Comparison of ENCODE assay signal across 11 cellular contexts in the genomic region with DNA sequence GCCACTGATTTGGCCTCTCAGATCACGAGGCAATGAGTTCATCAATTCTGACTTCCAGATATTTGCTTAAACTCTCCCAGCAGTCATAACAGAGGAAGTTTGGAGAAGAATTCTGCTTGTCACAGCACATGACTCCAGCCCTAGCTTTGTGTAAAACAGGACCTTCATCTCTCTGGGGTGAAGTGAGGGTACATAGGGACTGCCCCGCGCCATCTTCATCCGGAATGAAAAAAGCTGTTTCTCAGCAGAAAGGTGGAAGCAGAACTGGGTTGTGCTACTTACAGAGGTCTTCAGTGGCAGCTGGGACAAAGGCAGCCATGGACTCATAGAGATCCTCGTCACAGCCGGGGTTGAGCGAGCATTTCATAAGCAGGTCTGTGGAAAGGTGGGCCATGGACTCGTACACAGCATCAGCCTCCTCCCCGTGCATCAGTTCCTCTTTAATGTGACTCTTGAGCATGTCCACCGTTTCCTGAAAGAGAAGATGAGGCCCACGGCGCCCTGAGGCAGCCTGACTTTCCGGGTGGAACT. TPM values are rescaled to one million over a fixed set of nuclear protein-coding genes. Genes with fewer than 3 reads are reported as not detected.
DNase-seq lines count a peak whose midpoint lies in the region; ATAC-seq, FAIRE-seq and TF ChIP-seq lines count a peak whose summit lies in the region.
"Had no signal": no experiment of that assay in that cellular context is flagged by ENCODE, and none has a peak within 500 bp of the region (broad histone marks: within the 10 kb centered on the region; RNA-seq: fewer than 3 reads in every experiment).

No MANE protein-coding gene starts in this region.

- FAIRE-seq in astrocyte (lab: Jason Lieb, UNC), result no peak

- peaks cover 80 to 95% of the 10 kb centered on the region in 2 donors for H3K36me3 Mint-ChIP-seq in CD14-positive monocyte
- peaks cover 14% of the 10 kb centered on the region for H3K36me3 Mint-ChIP-seq in astrocyte (ENCODE audit: low read depth, unreplicated experiment)
- no peaks in the 10 kb centered on the region for H3K36me3 Mint-ChIP-seq in glutamatergic neuron (ENCODE audit: unreplicated experiment)

- peak; percentile 89 for DNase-seq in CD14-positive monocyte (ENCODE audit: low spot score)
- DNase-seq in astrocyte (ENCODE audit: low read depth), result no peak
- no peak for DNase-seq in mesendoderm
- no peak for DNase-seq in NCI-H128 (lab: John Stamatoyannopoulos, UW; ENCODE audit: unreplicated experiment)
- DNase-seq in glutamatergic neuron, result no peak
- no peak for DNase-seq in SKM-1 (lab: John Stamatoyannopoulos, UW; ENCODE audit: unreplicated experiment)
- DNase-seq in left colon, result no peak
- DNase-seq: activated gamma-delta T cell, NCI-H2029 treated with DMSO at 0.1 percent for 48 hours had no signal

- WGBS in mesendoderm (ENCODE audit: extremely low coverage, insufficient coverage, low lambda C conversion rate), result no CpG with 5 or more reads among the region's 13 CpGs

- H3K23ac ChIP-seq in mesendoderm (ENCODE audit: low read length), result peak overlapping the region; percentile 30

- H3K9ac ChIP-seq in astrocyte (ENCODE audit: low read length) (no peak overlapping the region), mesendoderm (ENCODE audit: low read length) (no peak overlapping the region)

- TF ChIP-seq CTCF in CD14-positive monocyte (IDR thresholded peaks at IDR 0.05) (no peak), astrocyte (IDR thresholded peaks at IDR 0.05; ENCODE audit: insufficient read depth, low read depth, low read length) (no peak), glutamatergic neuron (IDR thresholded peaks at IDR 0.05; ENCODE audit: partially characterized antibody, unreplicated experiment) (no peak)

- H3K27ac Mint-ChIP-seq in CD14-positive monocyte, result peak overlapping the region; percentile 97 to 99 (median 98)
- peak overlapping the region; percentile 54 for H3K27ac Mint-ChIP-seq in astrocyte (ENCODE audit: unreplicated experiment)
- H3K27ac Mint-ChIP-seq in glutamatergic neuron (ENCODE audit: unreplicated experiment), result no peak overlapping the region

- H3K79me1 ChIP-seq in mesendoderm (ENCODE audit: low read length), result no peaks in the 10 kb centered on the region

- H3K9me3 ChIP-seq in astrocyte (ENCODE audit: insufficient read depth, low read depth, low read length), result no peaks in the 10 kb centered on the region

- no peak overlapping the region for H3K18ac ChIP-seq in mesendoderm (ENCODE audit: low read length)

- no peaks in the 10 kb centered on the region for H3K79me2 ChIP-seq in astrocyte (ENCODE audit: insufficient read depth, low read length)
- H3K79me2 ChIP-seq in mesendoderm (ENCODE audit: control insufficient read depth, insufficient read depth, low read length), result no peaks in the 10 kb centered on the region

- H3K27me3 Mint-ChIP-seq in CD14-positive monocyte (ENCODE audit: low read depth in 3 of 3), result peaks cover 0 to 8% (median 0%) of the 10 kb centered on the region in 3 donors
- H3K27me3 Mint-ChIP-seq in astrocyte (ENCODE audit: low read depth, unreplicated experiment), result peaks cover 4% of the 10 kb centered on the region
- peaks cover 3% of the 10 kb centered on the region for H3K27me3 Mint-ChIP-seq in glutamatergic neuron (ENCODE audit: unreplicated experiment)
- H3K27me3 Mint-ChIP-seq: central memory CD8-positive, alpha-beta T cell had no signal

- intact Hi-C loops in CD14-positive monocyte (cut with micrococcal nuclease), result loop anchor here in 1 of 2 donors (5.0 to 10.0 kb wide), 2 partner anchors 72 to 100 kb away; no protein-coding TSS in a partner anchor
- intact Hi-C loops in left colon (cut with DNase I, micrococcal nuclease), result no loop called here

- no peak overlapping the region for H3K56ac ChIP-seq in mesendoderm (ENCODE audit: low read length)

- H2AFZ ChIP-seq in astrocyte (ENCODE audit: low read depth, low read length), result no peak overlapping the region

- H3K27me3 ChIP-seq in astrocyte (ENCODE audit: insufficient read depth, low read length) (peaks cover 4% of the 10 kb centered on the region), mesendoderm (ENCODE audit: insufficient read depth, low read length, poor library complexity) (no peaks in the 10 kb centered on the region)

- H3K9me3 Mint-ChIP-seq in CD14-positive monocyte, result peaks cover 0 to 3% (median 0%) of the 10 kb centered on the region in 7 donors
- peaks cover 2% of the 10 kb centered on the region for H3K9me3 Mint-ChIP-seq in astrocyte (ENCODE audit: unreplicated experiment)
- H3K9me3 Mint-ChIP-seq in glutamatergic neuron (ENCODE audit: unreplicated experiment), result no peaks in the 10 kb centered on the region
- H3K9me3 Mint-ChIP-seq: central memory CD8-positive, alpha-beta T cell had no signal

- H3K36me3 ChIP-seq in astrocyte (ENCODE audit: insufficient read depth, low read length) (no peaks in the 10 kb centered on the region), mesendoderm (ENCODE audit: control insufficient read depth, insufficient read depth, low read length) (no peaks in the 10 kb centered on the region)

- H3K4me2 ChIP-seq in astrocyte (ENCODE audit: low read length) (no peak overlapping the region), mesendoderm (ENCODE audit: low read length) (no peak overlapping the region)

- ATAC-seq in GM21737 (IDR thresholded peaks at IDR 0.05; ENCODE audit: unreplicated experiment), result peak; percentile 53
- ATAC-seq in left colon, result no peak

- H4K20me1 ChIP-seq in astrocyte (ENCODE audit: insufficient read depth, low read length), result no peaks in the 10 kb centered on the region

- H4K5ac ChIP-seq in mesendoderm (ENCODE audit: low read length), result no peak overlapping the region

- H3K4ac ChIP-seq in mesendoderm (ENCODE audit: low read depth, low read length), result no peak overlapping the region

- H3K4me3 ChIP-seq in astrocyte (ENCODE audit: insufficient read depth, low read depth, low read length), result no peak overlapping the region
- H3K4me3 ChIP-seq in mesendoderm (ENCODE audit: low read length), result no peak overlapping the region

- no peak overlapping the region for H3K27ac ChIP-seq in astrocyte (ENCODE audit: low read depth, low read length)
- H3K27ac ChIP-seq in mesendoderm (ENCODE audit: low read depth, low read length), result no peak overlapping the region

- H2BK15ac ChIP-seq in mesendoderm (replicated peaks; ENCODE audit: low read depth), result no peak overlapping the region

- no peak overlapping the region for H2AK5ac ChIP-seq in mesendoderm (ENCODE audit: low read length)

- H4K8ac ChIP-seq in mesendoderm (ENCODE audit: low read depth, low read length), result no peak overlapping the region

- H3K4me3 Mint-ChIP-seq in CD14-positive monocyte (peak overlapping the region; percentile 43 to 49), astrocyte (ENCODE audit: unreplicated experiment) (no peak overlapping the region), glutamatergic neuron (ENCODE audit: unreplicated experiment) (no peak overlapping the region)
- H3K4me3 Mint-ChIP-seq: central memory CD8-positive, alpha-beta T cell had no signal

- H3K4me1 ChIP-seq in astrocyte (ENCODE audit: insufficient read depth, low read length) (no peaks in the 10 kb centered on the region), mesendoderm (ENCODE audit: control insufficient read depth, low read depth, low read length) (no peaks in the 10 kb centered on the region)

- no peak overlapping the region for H2BK120ac ChIP-seq in mesendoderm (ENCODE audit: low read depth, low read length)

- no peak overlapping the region for H2BK5ac ChIP-seq in mesendoderm (ENCODE audit: low read length)

- H3K4me1 Mint-ChIP-seq in CD14-positive monocyte (peaks cover 54% of the 10 kb centered on the region), astrocyte (ENCODE audit: low read depth, unreplicated experiment) (peaks cover 2% of the 10 kb centered on the region), glutamatergic neuron (ENCODE audit: low read depth, unreplicated experiment) (peaks cover 2% of the 10 kb centered on the region)

RNA-seq across cellular contexts. Expression of gene TM9SF3, which starts 58.4 kb away (rescaled TPM):
- polyA plus RNA-seq in CD14-positive monocyte, result 10 to 100 TPM; 59.9 to 67.1 TPM
- total RNA-seq in astrocyte (198 and 200 TPM in 2 replicates), glutamatergic neuron (ENCODE audit: unreplicated experiment) (99.1 TPM), left colon (100 to 1,000 TPM; 259 to 271 TPM)
- polyA plus RNA-seq in mesendoderm (2013, experiment 1 of 2), result 54.1 TPM
- polyA plus RNA-seq in mesendoderm (2013, experiment 2 of 2), result 50.4 TPM

Comparison
In these comparisons a context has a peak if more than half of its experiments do, and no peak if none do; other contexts are left out.
1. H3K4me3 Mint-ChIP-seq: peak in CD14-positive monocyte (2 of 2); none in astrocyte (single experiment) and glutamatergic neuron (single experiment).